Comparison of ENCODE assay signal across 19 cellular contexts in genomic region chr7:158107806-158108205, GRCh38.
DNase-seq lines count a peak whose midpoint lies in the region; ATAC-seq and TF ChIP-seq lines count a peak whose summit lies in the region.
"Had no signal": no experiment of that assay in that cellular context is flagged by ENCODE, and none has a peak within 500 bp of the region (broad histone marks: within the 10 kb centered on the region; RNA-seq: fewer than 3 reads in every experiment).

No MANE protein-coding gene starts in this region.

- no peak for ATAC-seq in GM19351 (IDR thresholded peaks at IDR 0.05; ENCODE audit: unreplicated experiment)

- H3K27ac Mint-ChIP-seq in neural crest cell (ENCODE audit: unreplicated experiment), result peak overlapping the region; percentile 75
- H3K27ac Mint-ChIP-seq: CD8-positive, alpha-beta memory T cell; IgD-negative memory B cell; T-helper 1 cell treated with Interleukin-12 subunit alpha and Interleukin-12 subunit beta and Interleukin-4 antibody, amounts not matched to agents 30 μg/mL and 1 μg/mL, for 36 hours had no signal

- DNase-seq in NCI-H187 treated with DMSO at 0.1 percent for 48 hours (lab: John Stamatoyannopoulos, UW) (peak; percentile 48), NCI-H187 (lab: John Stamatoyannopoulos, UW) (no peak), DMS79 treated with DMSO at 0.1 percent for 48 hours (lab: John Stamatoyannopoulos, UW) (peak; percentile 79), NCI-H748 (lab: John Stamatoyannopoulos, UW; ENCODE audit: unreplicated experiment) (peak; percentile 98), neural crest cell (ENCODE audit: low read depth, low spot score) (no peak), kidney glomerular epithelial cell (lab: John Stamatoyannopoulos, UW) (no peak), NCI-H2029 (lab: John Stamatoyannopoulos, UW) (no peak)
- DNase-seq: CD8-positive, alpha-beta memory T cell; GM23248; HCEC 1CT; Kasumi-1; MM.1S; NCI-H1436 treated with DMSO at 0.1 percent for 48 hours; NCI-H524 treated with DMSO at 0.1 percent for 48 hours; NK-92 treated with Interleukin-12 subunit alpha and Interleukin-12 subunit beta, amount 100 ng/mL, for 24 hours; SIG-M5 had no signal

- H3K4me3 Mint-ChIP-seq in neural crest cell, result no peak overlapping the region
- H3K4me3 Mint-ChIP-seq: CD8-positive, alpha-beta memory T cell; T-helper 1 cell treated with Interleukin-12 subunit alpha and Interleukin-12 subunit beta and Interleukin-4 antibody, amounts not matched to agents 30 μg/mL and 1 μg/mL, for 36 hours had no signal

- H3K9me3 Mint-ChIP-seq in neural crest cell, result no peaks in the 10 kb centered on the region

- H3K27me3 Mint-ChIP-seq in neural crest cell (ENCODE audit: low read depth), result no peaks in the 10 kb centered on the region

- H3K4me1 Mint-ChIP-seq in neural crest cell, result no peaks in the 10 kb centered on the region
- H3K4me1 Mint-ChIP-seq: CD8-positive, alpha-beta memory T cell had no signal

- TF ChIP-seq CTCF in neural crest cell (conservative IDR thresholded peaks at IDR 0.05), result no peak

- H3K36me3 Mint-ChIP-seq in neural crest cell (ENCODE audit: low read depth), result peaks cover 10% of the 10 kb centered on the region
- H3K36me3 Mint-ChIP-seq: CD8-positive, alpha-beta memory T cell had no signal

Comparison
In these comparisons a context has a peak if more than half of its experiments do, and no peak if none do; other contexts are left out.
1. DNase-seq: peak in NCI-H187 treated with DMSO at 0.1 percent for 48 hours (single experiment), DMS79 treated with DMSO at 0.1 percent for 48 hours (single experiment) and NCI-H748 (single experiment); none in NCI-H187 (0 of 2), neural crest cell (single experiment), kidney glomerular epithelial cell (single experiment) and NCI-H2029 (single experiment).